Comparison of ENCODE assay signal across 11 cellular contexts in genomic region chr11:121106812-121107211, GRCh38.
"Had no signal": no experiment of that assay in that cellular context is flagged by ENCODE, and none has a peak within 500 bp of the region (broad histone marks: within the 10 kb centered on the region; RNA-seq: fewer than 3 reads in every experiment).

No MANE protein-coding gene starts in this region.

- DNase-seq: activated CD4-positive, CD25-positive, alpha-beta regulatory T cell treated with anti-CD3 and anti-CD28 coated beads, Interleukin-2, amount 50 U/mL, for 72 hours; activated naive CD4-positive, alpha-beta T cell treated with anti-CD3 and anti-CD28 coated beads for 36 hours; immature natural killer cell; left cardiac atrium; naive thymus-derived CD8-positive, alpha-beta T cell; posterior cingulate gyrus; substantia nigra; trophoblast cell had no signal

- ATAC-seq: activated T-helper 17 cell treated with anti-CD3 and anti-CD28 coated beads, Interleukin-2, amount 50 U/mL, for 72 hours; esophagus mucosa; left cardiac atrium; naive thymus-derived CD8-positive, alpha-beta T cell had no signal

- H3K4me1 Mint-ChIP-seq: activated T-helper 17 cell treated with anti-CD3 and anti-CD28 coated beads, Interleukin-2, amount 50 U/mL, for 72 hours; naive thymus-derived CD8-positive, alpha-beta T cell had no signal

- H3K27ac Mint-ChIP-seq: activated naive CD4-positive, alpha-beta T cell treated with anti-CD3 and anti-CD28 coated beads for 36 hours; activated T-helper 17 cell treated with anti-CD3 and anti-CD28 coated beads, Interleukin-2, amount 50 U/mL, for 72 hours; immature natural killer cell; naive thymus-derived CD8-positive, alpha-beta T cell; T-helper 2 cell treated with Interferon-gamma antibody and Interleukin-4, amounts not matched to agents 5 μg/mL and 100 μg/mL, for 36 hours had no signal

- H3K4me3 Mint-ChIP-seq: activated naive CD4-positive, alpha-beta T cell treated with anti-CD3 and anti-CD28 coated beads for 36 hours; activated T-helper 17 cell treated with anti-CD3 and anti-CD28 coated beads, Interleukin-2, amount 50 U/mL, for 72 hours; immature natural killer cell; naive thymus-derived CD8-positive, alpha-beta T cell; T-helper 2 cell treated with Interferon-gamma antibody and Interleukin-4, amounts not matched to agents 5 μg/mL and 100 μg/mL, for 36 hours had no signal

- H3K36me3 Mint-ChIP-seq: immature natural killer cell; naive thymus-derived CD8-positive, alpha-beta T cell had no signal

- H3K9me3 Mint-ChIP-seq: activated naive CD4-positive, alpha-beta T cell treated with anti-CD3 and anti-CD28 coated beads for 36 hours; activated T-helper 17 cell treated with anti-CD3 and anti-CD28 coated beads, Interleukin-2, amount 50 U/mL, for 72 hours; immature natural killer cell; naive thymus-derived CD8-positive, alpha-beta T cell; T-helper 2 cell treated with Interferon-gamma antibody and Interleukin-4, amounts not matched to agents 5 μg/mL and 100 μg/mL, for 36 hours had no signal
